In genomic region chr7:130365093-130365492, GRCh38 we compare ENCODE assay signal across 2 cellular contexts.
TF ChIP-seq lines count a peak whose summit lies in the region.

No MANE protein-coding gene starts in this region.

TF ChIP-seq in HEK293, 187 proteins besides CTCF, POLR2A, EP300 and RAD21:
- 0 out of 2 replicates have a peak, but pooled peaks have one; percentile 16 for TF ChIP-seq ZNF560 (tag by site-specific recombination; IDR thresholded peaks at IDR 0.05; ENCODE audit: borderline replicate concordance)
- no peak for TF ChIP-seq ZNF292 (tag by site-specific recombination; IDR thresholded peaks at IDR 0.05; ENCODE audit: borderline replicate concordance, low read depth)

TF ChIP-seq in GM12878, 131 proteins besides CTCF, POLR2A, EP300 and RAD21:
- TF ChIP-seq TAF1 (IDR thresholded peaks at IDR 0.05; ENCODE audit: borderline replicate concordance, low read depth, low read length), result 0 out of 2 replicates have a peak, but pooled peaks have one; percentile 1
- TF ChIP-seq, protein P1, sequence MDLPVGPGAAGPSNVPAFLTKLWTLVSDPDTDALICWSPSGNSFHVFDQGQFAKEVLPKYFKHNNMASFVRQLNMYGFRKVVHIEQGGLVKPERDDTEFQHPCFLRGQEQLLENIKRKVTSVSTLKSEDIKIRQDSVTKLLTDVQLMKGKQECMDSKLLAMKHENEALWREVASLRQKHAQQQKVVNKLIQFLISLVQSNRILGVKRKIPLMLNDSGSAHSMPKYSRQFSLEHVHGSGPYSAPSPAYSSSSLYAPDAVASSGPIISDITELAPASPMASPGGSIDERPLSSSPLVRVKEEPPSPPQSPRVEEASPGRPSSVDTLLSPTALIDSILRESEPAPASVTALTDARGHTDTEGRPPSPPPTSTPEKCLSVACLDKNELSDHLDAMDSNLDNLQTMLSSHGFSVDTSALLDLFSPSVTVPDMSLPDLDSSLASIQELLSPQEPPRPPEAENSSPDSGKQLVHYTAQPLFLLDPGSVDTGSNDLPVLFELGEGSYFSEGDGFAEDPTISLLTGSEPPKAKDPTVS (IDR thresholded peaks at IDR 0.05; ENCODE audit: low read depth, low read length), result no peak
- no peak for TF ChIP-seq YY1 (IDR thresholded peaks at IDR 0.05; ENCODE audit: low read depth, low read length)
- no peak for TF ChIP-seq FOXK2 (IDR thresholded peaks at IDR 0.05)
- no peak for TF ChIP-seq PAX5 (IDR thresholded peaks at IDR 0.05; ENCODE audit: borderline replicate concordance, low read depth, low read length)
